In genomic region chr2:188787661-188788044, GRCh38 we compare ENCODE assay signal across 14 cellular contexts.
DNase-seq lines count a peak whose midpoint lies in the region; ATAC-seq, FAIRE-seq and TF ChIP-seq lines count a peak whose summit lies in the region.
"Had no signal": no experiment of that assay in that cellular context is flagged by ENCODE, and none has a peak within 500 bp of the region (broad histone marks: within the 10 kb centered on the region; RNA-seq: fewer than 3 reads in every experiment).

No MANE protein-coding gene starts in this region.

- TF ChIP-seq CTCF in A549 (IDR thresholded peaks at IDR 0.05): no peak
- no peak for TF ChIP-seq CTCF in gastroesophageal sphincter (IDR thresholded peaks at IDR 0.05)

- H3K4me3 ChIP-seq in A549 (no peak overlapping the region), adipocyte (ENCODE audit: low read length) (peak overlapping the region; percentile 76), gastroesophageal sphincter (peak overlapping the region in 1 of 2 donors; percentile 9)
- H3K4me3 ChIP-seq: K562 had no signal

- no peak for TF ChIP-seq EP300 in A549 (IDR thresholded peaks at IDR 0.05)
- TF ChIP-seq EP300 in gastroesophageal sphincter (IDR thresholded peaks at IDR 0.05): no peak

- ATAC-seq in A549: no peak
- no peak for ATAC-seq in gastroesophageal sphincter
- ATAC-seq in HG03354 (IDR thresholded peaks at IDR 0.05; ENCODE audit: poor library complexity, severe bottlenecking, unreplicated experiment): no peak
- no peak for ATAC-seq in GM21576 (IDR thresholded peaks at IDR 0.05; ENCODE audit: unreplicated experiment)
- ATAC-seq: K562, natural killer cell had no signal

- WGBS in A549 (ENCODE audit: missing lambda C conversion rate): 46% methylated on average over 2 of the region's 2 CpGs
- WGBS in gastroesophageal sphincter (ENCODE audit: low coverage in 1 of 2), 2 donors: 0 to 6% methylated on average over 2 of the region's 2 CpGs

- no peaks in the 10 kb centered on the region for H3K9me3 ChIP-seq in A549
- no peaks in the 10 kb centered on the region for H3K9me3 ChIP-seq in adipocyte (ENCODE audit: control insufficient read depth, low read length)
- H3K9me3 ChIP-seq in gastroesophageal sphincter: no peaks in the 10 kb centered on the region

- H3K27me3 ChIP-seq in adipocyte (replicated peaks; ENCODE audit: control insufficient read depth, insufficient read depth, low read length) (no peaks in the 10 kb centered on the region), gastroesophageal sphincter (no peaks in the 10 kb centered on the region)

- no peak for TF ChIP-seq POLR2A in A549 (IDR thresholded peaks at IDR 0.05; ENCODE audit: low read length)
- TF ChIP-seq POLR2A in gastroesophageal sphincter (IDR thresholded peaks at IDR 0.05): no peak

- peak overlapping the region; percentile 88 for H3K9ac ChIP-seq in adipocyte (ENCODE audit: low read length)

- POLR2A ChIA-PET in A549 (lab: Yijun Ruan, JAX): interaction anchor here (0.9 kb wide), 1 partner anchor 98 kb away, joined by 3 read pairs; no protein-coding TSS in a partner anchor

- FAIRE-seq in A549 (lab: Jason Lieb, UNC): no peak
- FAIRE-seq: K562 had no signal

- H3K36me3 ChIP-seq in adipocyte (ENCODE audit: control insufficient read depth, insufficient read depth, low read length, severe bottlenecking): no peaks in the 10 kb centered on the region
- H3K36me3 ChIP-seq in gastroesophageal sphincter: no peaks in the 10 kb centered on the region

- no peak for TF ChIP-seq RAD21 in A549 (conservative IDR thresholded peaks at IDR 0.05 in 1 of 2, IDR thresholded peaks at IDR 0.05 in 1 of 2)

- peak overlapping the region; percentile 8 to 33; a peak in 1 of 6 replicates for H3K27ac ChIP-seq in A549
- H3K27ac ChIP-seq in gastroesophageal sphincter: peak overlapping the region; percentile 79 to 92 (median 80)

- H3K4me1 ChIP-seq in A549 (peaks cover 44% of the 10 kb centered on the region), adipocyte (ENCODE audit: control insufficient read depth, insufficient read depth, low read length) (peaks cover 44% of the 10 kb centered on the region), gastroesophageal sphincter (peaks cover 3 to 39% (median 4%) of the 10 kb centered on the region in 3 donors)

- CTCF ChIA-PET in A549 (lab: Yijun Ruan, JAX): interaction anchor here (1.3 kb wide), 1 partner anchor 12 kb away, joined by 3 read pairs; no protein-coding TSS in a partner anchor

- H3K4me2 ChIP-seq in A549: no peak overlapping the region; the same call in 2 of the 3 replicates

- DNase-seq in A549 (ENCODE audit: low read depth in 1 of 2, low spot score in 1 of 2) (no peak), adipocyte (ENCODE audit: low read depth) (peak; percentile 63), retina (peak; percentile 6), cortex of kidney (lab: John Stamatoyannopoulos, UW) (no peak), putamen (ENCODE audit: low spot score) (no peak)
- DNase-seq: activated B cell treated with CpG ODN at 0.5 μM for 24 hours, dermis blood vessel endothelial cell, GOT3, natural killer cell, SHP77 treated with DMSO at 0.1 percent for 48 hours had no signal

TF ChIP-seq in A549, 52 proteins besides CTCF, POLR2A, EP300 and RAD21:
- no peak for TF ChIP-seq FOXS1 (CRISPR knock-in tag; IDR thresholded peaks at IDR 0.05)
- TF ChIP-seq NPAS2 (CRISPR knock-in tag; IDR thresholded peaks at IDR 0.05; ENCODE audit: borderline replicate concordance): no peak
- no peak for TF ChIP-seq SREBF2 (IDR thresholded peaks at IDR 0.05)
- no peak for TF ChIP-seq RFX5 (IDR thresholded peaks at IDR 0.05)
- TF ChIP-seq CBX2 (IDR thresholded peaks at IDR 0.05; ENCODE audit: borderline replicate concordance, low read depth): no peak
- TF ChIP-seq MAZ (IDR thresholded peaks at IDR 0.05; ENCODE audit: borderline replicate concordance, low read depth, low read length): no peak
- TF ChIP-seq HES2 (IDR thresholded peaks at IDR 0.05): no peak
- TF ChIP-seq GATA3 (IDR thresholded peaks at IDR 0.05; ENCODE audit: borderline replicate concordance): no peak
TF ChIP-seq in A549: peak in this region for 0.

Comparison
In these comparisons a context has a peak if more than half of its experiments do, and no peak if none do; other contexts are left out.
1. DNase-seq: peak in adipocyte (single experiment) and retina (single experiment); none in A549 (0 of 2), cortex of kidney (single experiment) and putamen (single experiment).